Comparison of ENCODE assay signal across 1 cellular context in genomic region chr17:2054740-2055493, GRCh38.
TF ChIP-seq lines count a peak whose summit lies in the region.

HIC1 (plus strand) TSS chr17:2055103; CDS start chr17:2056691, 1,588 bp downstream.

TF ChIP-seq in GM12878, 131 proteins besides CTCF, POLR2A, EP300 and RAD21 (continued from another document and continues in another):
- TF ChIP-seq, protein P1, sequence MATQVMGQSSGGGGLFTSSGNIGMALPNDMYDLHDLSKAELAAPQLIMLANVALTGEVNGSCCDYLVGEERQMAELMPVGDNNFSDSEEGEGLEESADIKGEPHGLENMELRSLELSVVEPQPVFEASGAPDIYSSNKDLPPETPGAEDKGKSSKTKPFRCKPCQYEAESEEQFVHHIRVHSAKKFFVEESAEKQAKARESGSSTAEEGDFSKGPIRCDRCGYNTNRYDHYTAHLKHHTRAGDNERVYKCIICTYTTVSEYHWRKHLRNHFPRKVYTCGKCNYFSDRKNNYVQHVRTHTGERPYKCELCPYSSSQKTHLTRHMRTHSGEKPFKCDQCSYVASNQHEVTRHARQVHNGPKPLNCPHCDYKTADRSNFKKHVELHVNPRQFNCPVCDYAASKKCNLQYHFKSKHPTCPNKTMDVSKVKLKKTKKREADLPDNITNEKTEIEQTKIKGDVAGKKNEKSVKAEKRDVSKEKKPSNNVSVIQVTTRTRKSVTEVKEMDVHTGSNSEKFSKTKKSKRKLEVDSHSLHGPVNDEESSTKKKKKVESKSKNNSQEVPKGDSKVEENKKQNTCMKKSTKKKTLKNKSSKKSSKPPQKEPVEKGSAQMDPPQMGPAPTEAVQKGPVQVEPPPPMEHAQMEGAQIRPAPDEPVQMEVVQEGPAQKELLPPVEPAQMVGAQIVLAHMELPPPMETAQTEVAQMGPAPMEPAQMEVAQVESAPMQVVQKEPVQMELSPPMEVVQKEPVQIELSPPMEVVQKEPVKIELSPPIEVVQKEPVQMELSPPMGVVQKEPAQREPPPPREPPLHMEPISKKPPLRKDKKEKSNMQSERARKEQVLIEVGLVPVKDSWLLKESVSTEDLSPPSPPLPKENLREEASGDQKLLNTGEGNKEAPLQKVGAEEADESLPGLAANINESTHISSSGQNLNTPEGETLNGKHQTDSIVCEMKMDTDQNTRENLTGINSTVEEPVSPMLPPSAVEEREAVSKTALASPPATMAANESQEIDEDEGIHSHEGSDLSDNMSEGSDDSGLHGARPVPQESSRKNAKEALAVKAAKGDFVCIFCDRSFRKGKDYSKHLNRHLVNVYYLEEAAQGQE (IDR thresholded peaks at IDR 0.05; ENCODE audit: low read depth, low read length) = 0 out of 2 replicates have a peak, but pooled peaks have one; percentile 33
- TF ChIP-seq HDGF (IDR thresholded peaks at IDR 0.05) (0 out of 2 replicates have a peak, but pooled peaks have one; percentile 52), TBL1XR1 (IDR thresholded peaks at IDR 0.05; ENCODE audit: low read depth, low read length) (no peak; the same call in 1 of the 2 replicates), POU2F2 (IDR thresholded peaks at IDR 0.05; ENCODE audit: borderline replicate concordance, low read depth, low read length) (peak; percentile 75; the same call in 2 of the 3 replicates), SMC3 (IDR thresholded peaks at IDR 0.05; ENCODE audit: borderline replicate concordance, low read length) (peak; percentile 84), CBFB (IDR thresholded peaks at IDR 0.05; ENCODE audit: low read depth) (no peak), MLLT1 (IDR thresholded peaks at IDR 0.05) (no peak), IRF4 (IDR thresholded peaks at IDR 0.05; ENCODE audit: low read depth, low read length) (no peak), SREBF1 (IDR thresholded peaks at IDR 0.05; ENCODE audit: low read length) (no peak), RBBP5 (conservative IDR thresholded peaks at IDR 0.05) (no peak), CHD4 (IDR thresholded peaks at IDR 0.05) (no peak), NFXL1 (IDR thresholded peaks at IDR 0.05; ENCODE audit: borderline replicate concordance) (no peak), SRF (IDR thresholded peaks at IDR 0.05; ENCODE audit: low read depth in 2 of 2, low read length in 2 of 2) (no peak), PML (IDR thresholded peaks at IDR 0.05; ENCODE audit: low read length) (no peak), MXI1 (IDR thresholded peaks at IDR 0.05; ENCODE audit: low read depth, low read length) (peak; percentile 13; the same call in 1 of the 2 replicates), RUNX3 (IDR thresholded peaks at IDR 0.05; ENCODE audit: low read length) (no peak), NR2F1 (conservative IDR thresholded peaks at IDR 0.05) (peak; percentile 53), ZNF24 (IDR thresholded peaks at IDR 0.05) (peak; percentile 47; the same call in 1 of the 2 replicates), TARDBP (IDR thresholded peaks at IDR 0.05; ENCODE audit: borderline replicate concordance) (no peak), CHD2 (IDR thresholded peaks at IDR 0.05; ENCODE audit: borderline replicate concordance, low read depth, low read length) (no peak), ZBED1 (IDR thresholded peaks at IDR 0.05; ENCODE audit: borderline replicate concordance) (no peak), EZH2 (IDR thresholded peaks at IDR 0.05; ENCODE audit: borderline replicate concordance, control insufficient read depth, low read depth, low read length) (no peak), NR2C2 (IDR thresholded peaks at IDR 0.05; ENCODE audit: borderline replicate concordance, control insufficient read depth, insufficient read length, low read depth) (no peak), CHD1 (IDR thresholded peaks at IDR 0.05; ENCODE audit: low read depth, low read length) (no peak), HCFC1 (IDR thresholded peaks at IDR 0.05; ENCODE audit: low read length) (no peak; the same call in 1 of the 2 replicates), ZNF217 (IDR thresholded peaks at IDR 0.05) (0 out of 2 replicates have a peak, but pooled peaks have one; percentile 35), YBX1 (IDR thresholded peaks at IDR 0.05) (no peak), PAX5 (IDR thresholded peaks at IDR 0.05; ENCODE audit: borderline replicate concordance, low read depth, low read length) (no peak; the same call in 1 of the 2 replicates), HDAC6 (IDR thresholded peaks at IDR 0.05; ENCODE audit: unreplicated experiment) (no peak), NBN (IDR thresholded peaks at IDR 0.05) (peak; percentile 48; the same call in 1 of the 2 replicates), POLR2AphosphoS5 (IDR thresholded peaks at IDR 0.05; ENCODE audit: low read length) (peak; percentile 84), SMAD5 (IDR thresholded peaks at IDR 0.05; ENCODE audit: low read depth) (peak; percentile 72; the same call in 1 of the 2 replicates), ZBTB40 (IDR thresholded peaks at IDR 0.05; ENCODE audit: borderline replicate concordance) (no peak), ZNF622 (IDR thresholded peaks at IDR 0.05) (no peak), GATAD2B (conservative IDR thresholded peaks at IDR 0.05; ENCODE audit: low read depth) (peak; percentile 60; the same call in 1 of the 2 replicates), ZBTB33 (IDR thresholded peaks at IDR 0.05) (no peak), POLR2AphosphoS2 (IDR thresholded peaks at IDR 0.05; ENCODE audit: low read depth, low read length) (peak; percentile 60; the same call in 1 of the 2 replicates)
- TF ChIP-seq, protein P2, sequence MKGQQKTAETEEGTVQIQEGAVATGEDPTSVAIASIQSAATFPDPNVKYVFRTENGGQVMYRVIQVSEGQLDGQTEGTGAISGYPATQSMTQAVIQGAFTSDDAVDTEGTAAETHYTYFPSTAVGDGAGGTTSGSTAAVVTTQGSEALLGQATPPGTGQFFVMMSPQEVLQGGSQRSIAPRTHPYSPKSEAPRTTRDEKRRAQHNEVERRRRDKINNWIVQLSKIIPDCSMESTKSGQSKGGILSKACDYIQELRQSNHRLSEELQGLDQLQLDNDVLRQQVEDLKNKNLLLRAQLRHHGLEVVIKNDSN (IDR thresholded peaks at IDR 0.05; ENCODE audit: borderline replicate concordance, extremely low read length, insufficient read depth, low read depth, low read length) = no peak
- TF ChIP-seq, protein P3, sequence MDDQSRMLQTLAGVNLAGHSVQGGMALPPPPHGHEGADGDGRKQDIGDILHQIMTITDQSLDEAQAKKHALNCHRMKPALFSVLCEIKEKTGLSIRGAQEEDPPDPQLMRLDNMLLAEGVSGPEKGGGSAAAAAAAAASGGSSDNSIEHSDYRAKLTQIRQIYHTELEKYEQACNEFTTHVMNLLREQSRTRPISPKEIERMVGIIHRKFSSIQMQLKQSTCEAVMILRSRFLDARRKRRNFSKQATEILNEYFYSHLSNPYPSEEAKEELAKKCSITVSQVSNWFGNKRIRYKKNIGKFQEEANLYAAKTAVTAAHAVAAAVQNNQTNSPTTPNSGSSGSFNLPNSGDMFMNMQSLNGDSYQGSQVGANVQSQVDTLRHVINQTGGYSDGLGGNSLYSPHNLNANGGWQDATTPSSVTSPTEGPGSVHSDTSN (IDR thresholded peaks at IDR 0.05; ENCODE audit: insufficient replicate concordance, low read depth, low read length) = no peak
- TF ChIP-seq, protein P4, sequence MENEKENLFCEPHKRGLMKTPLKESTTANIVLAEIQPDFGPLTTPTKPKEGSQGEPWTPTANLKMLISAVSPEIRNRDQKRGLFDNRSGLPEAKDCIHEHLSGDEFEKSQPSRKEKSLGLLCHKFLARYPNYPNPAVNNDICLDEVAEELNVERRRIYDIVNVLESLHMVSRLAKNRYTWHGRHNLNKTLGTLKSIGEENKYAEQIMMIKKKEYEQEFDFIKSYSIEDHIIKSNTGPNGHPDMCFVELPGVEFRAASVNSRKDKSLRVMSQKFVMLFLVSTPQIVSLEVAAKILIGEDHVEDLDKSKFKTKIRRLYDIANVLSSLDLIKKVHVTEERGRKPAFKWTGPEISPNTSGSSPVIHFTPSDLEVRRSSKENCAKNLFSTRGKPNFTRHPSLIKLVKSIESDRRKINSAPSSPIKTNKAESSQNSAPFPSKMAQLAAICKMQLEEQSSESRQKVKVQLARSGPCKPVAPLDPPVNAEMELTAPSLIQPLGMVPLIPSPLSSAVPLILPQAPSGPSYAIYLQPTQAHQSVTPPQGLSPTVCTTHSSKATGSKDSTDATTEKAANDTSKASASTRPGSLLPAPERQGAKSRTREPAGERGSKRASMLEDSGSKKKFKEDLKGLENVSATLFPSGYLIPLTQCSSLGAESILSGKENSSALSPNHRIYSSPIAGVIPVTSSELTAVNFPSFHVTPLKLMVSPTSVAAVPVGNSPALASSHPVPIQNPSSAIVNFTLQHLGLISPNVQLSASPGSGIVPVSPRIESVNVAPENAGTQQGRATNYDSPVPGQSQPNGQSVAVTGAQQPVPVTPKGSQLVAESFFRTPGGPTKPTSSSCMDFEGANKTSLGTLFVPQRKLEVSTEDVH (IDR thresholded peaks at IDR 0.05; ENCODE audit: low read depth, partially characterized antibody) = no peak
- TF ChIP-seq, protein P5, sequence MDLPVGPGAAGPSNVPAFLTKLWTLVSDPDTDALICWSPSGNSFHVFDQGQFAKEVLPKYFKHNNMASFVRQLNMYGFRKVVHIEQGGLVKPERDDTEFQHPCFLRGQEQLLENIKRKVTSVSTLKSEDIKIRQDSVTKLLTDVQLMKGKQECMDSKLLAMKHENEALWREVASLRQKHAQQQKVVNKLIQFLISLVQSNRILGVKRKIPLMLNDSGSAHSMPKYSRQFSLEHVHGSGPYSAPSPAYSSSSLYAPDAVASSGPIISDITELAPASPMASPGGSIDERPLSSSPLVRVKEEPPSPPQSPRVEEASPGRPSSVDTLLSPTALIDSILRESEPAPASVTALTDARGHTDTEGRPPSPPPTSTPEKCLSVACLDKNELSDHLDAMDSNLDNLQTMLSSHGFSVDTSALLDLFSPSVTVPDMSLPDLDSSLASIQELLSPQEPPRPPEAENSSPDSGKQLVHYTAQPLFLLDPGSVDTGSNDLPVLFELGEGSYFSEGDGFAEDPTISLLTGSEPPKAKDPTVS (IDR thresholded peaks at IDR 0.05; ENCODE audit: low read depth, low read length) = no peak
- TF ChIP-seq, protein P6, sequence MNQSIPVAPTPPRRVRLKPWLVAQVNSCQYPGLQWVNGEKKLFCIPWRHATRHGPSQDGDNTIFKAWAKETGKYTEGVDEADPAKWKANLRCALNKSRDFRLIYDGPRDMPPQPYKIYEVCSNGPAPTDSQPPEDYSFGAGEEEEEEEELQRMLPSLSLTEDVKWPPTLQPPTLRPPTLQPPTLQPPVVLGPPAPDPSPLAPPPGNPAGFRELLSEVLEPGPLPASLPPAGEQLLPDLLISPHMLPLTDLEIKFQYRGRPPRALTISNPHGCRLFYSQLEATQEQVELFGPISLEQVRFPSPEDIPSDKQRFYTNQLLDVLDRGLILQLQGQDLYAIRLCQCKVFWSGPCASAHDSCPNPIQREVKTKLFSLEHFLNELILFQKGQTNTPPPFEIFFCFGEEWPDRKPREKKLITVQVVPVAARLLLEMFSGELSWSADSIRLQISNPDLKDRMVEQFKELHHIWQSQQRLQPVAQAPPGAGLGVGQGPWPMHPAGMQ (IDR thresholded peaks at IDR 0.05; ENCODE audit: borderline replicate concordance) = no peak
